Comparison of ENCODE assay signal across 8 cellular contexts in the genomic region with DNA sequence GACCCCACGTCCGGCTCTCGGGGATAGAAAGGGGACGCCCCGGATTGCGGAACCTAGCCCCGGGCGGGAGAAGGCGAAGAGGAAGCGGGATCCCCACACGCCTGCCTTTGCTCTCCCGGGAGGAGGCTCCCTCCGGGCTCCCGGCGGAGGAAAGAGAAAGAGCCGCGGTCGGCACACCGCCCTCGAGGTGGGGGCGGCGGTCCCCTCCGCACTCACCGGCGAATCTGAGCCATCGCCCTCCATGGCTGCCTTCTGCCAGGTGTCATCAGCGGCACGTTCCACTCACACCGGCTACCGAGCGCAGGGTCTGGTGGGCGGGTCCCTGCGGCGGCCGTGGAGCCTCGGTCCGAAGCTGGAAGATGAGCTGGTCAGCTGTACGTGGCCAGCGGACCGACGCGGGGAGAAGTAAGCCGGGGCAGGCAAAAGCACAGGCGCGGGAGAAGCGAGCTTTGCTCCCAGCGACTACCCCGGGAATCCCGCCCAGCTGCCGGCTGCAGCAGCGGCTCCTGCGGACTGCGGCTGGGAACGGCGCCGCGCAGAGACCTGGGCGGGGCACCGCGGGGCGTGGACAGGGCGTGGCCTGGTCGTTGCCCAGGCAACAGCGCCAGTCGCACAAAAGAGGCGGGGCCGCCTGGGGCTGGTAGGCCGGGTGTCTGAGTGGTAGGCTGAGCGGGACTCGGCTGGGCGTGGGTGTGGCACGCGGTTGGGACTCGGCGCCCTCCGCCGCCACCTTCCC. TPM values are rescaled to one million over a fixed set of nuclear protein-coding genes. Genes with fewer than 3 reads are reported as not detected.
A peak's percentile ranks its signal among the peaks of the same experiment; 100 is the strongest.
DNase-seq lines count a peak whose midpoint lies in the region; ATAC-seq and TF ChIP-seq lines count a peak whose summit lies in the region.

A gene with protein sequence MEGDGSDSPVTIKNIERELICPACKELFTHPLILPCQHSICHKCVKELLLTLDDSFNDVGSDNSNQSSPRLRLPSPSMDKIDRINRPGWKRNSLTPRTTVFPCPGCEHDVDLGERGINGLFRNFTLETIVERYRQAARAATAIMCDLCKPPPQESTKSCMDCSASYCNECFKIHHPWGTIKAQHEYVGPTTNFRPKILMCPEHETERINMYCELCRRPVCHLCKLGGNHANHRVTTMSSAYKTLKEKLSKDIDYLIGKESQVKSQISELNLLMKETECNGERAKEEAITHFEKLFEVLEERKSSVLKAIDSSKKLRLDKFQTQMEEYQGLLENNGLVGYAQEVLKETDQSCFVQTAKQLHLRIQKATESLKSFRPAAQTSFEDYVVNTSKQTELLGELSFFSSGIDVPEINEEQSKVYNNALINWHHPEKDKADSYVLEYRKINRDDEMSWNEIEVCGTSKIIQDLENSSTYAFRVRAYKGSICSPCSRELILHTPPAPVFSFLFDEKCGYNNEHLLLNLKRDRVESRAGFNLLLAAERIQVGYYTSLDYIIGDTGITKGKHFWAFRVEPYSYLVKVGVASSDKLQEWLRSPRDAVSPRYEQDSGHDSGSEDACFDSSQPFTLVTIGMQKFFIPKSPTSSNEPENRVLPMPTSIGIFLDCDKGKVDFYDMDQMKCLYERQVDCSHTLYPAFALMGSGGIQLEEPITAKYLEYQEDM (minus strand): TSS at position 517 of the 736 bp plus-strand sequence. CDS start 274 bp downstream, at position 243.

- H3K27me3 Mint-ChIP-seq in WTC11 (ENCODE audit: low read depth): peaks cover 53% of the 10 kb centered on the region

- peaks cover 43% of the 10 kb centered on the region for H3K36me3 Mint-ChIP-seq in WTC11

- peaks cover 37% of the 10 kb centered on the region for H3K9me3 Mint-ChIP-seq in WTC11

- H3K4me3 Mint-ChIP-seq in WTC11: peak within 1 kb of the TSS; percentile 85

- TF ChIP-seq CTCF in WTC11 (IDR thresholded peaks at IDR 0.05) (no peak), cardiac fibroblast (IDR thresholded peaks at IDR 0.05; ENCODE audit: low read depth, low read length) (no peak)

- H3K4me1 Mint-ChIP-seq in WTC11: peaks cover 14% of the 10 kb centered on the region

- DNase-seq in AG08395 (ENCODE audit: low spot score): peak; percentile 90
- peak; percentile 94 for DNase-seq in NCI-H2196 (lab: John Stamatoyannopoulos, UW; ENCODE audit: unreplicated experiment)
- DNase-seq in WTC11 (ENCODE audit: low spot score): peak; percentile 97
- DNase-seq in cardiac fibroblast (ENCODE audit: low read depth in 2 of 2): peak; percentile 89 to 92
- DNase-seq in islet precursor cell: peak; percentile 98
- DNase-seq in stimulated activated CD4-positive, alpha-beta T cell treated with anti-CD3 and anti-CD28 coated beads, Interleukin-12 subunit alpha, Interleukin-12 subunit beta, amount 100 ng/mL, for 24 hours (ENCODE audit: low read depth in 2 of 2): peak; percentile 86 to 91

- H3K4me3 ChIP-seq in cardiac fibroblast (replicated peaks in 1 of 2; ENCODE audit: low read depth in 2 of 2, low read length in 2 of 2): peak within 1 kb of the TSS; percentile 88 to 90

- 0 out of 2 replicates have a peak within 1 kb of the TSS, but pooled peaks have one; percentile 45 for H3K27ac Mint-ChIP-seq in WTC11

- ATAC-seq in GM18907 (IDR thresholded peaks at IDR 0.05; ENCODE audit: unreplicated experiment) (peak; percentile 99), HG03135 (IDR thresholded peaks at IDR 0.05; ENCODE audit: unreplicated experiment) (peak; percentile 99), WTC11 (peak; percentile 86)

- POLR2A ChIA-PET in WTC11 (lab: Charles Lee): interaction anchor here (0.5 to 3.2 kb wide), 7 partner anchors 10 to 200 kb away, joined by 3 to 27 read pairs (median 4); a partner anchor contains a TSS

- CTCF ChIA-PET in WTC11 (lab: Charles Lee): interaction anchor here (0.7 to 1.0 kb wide), 4 partner anchors 10 to 101 kb away, joined by 3 to 6 read pairs (median 4); no protein-coding TSS in a partner anchor

TF ChIP-seq in WTC11, 78 proteins besides CTCF, POLR2A, EP300 and RAD21 (continues in another document):
- no peak for TF ChIP-seq ZNF396 (CRISPR knock-in tag; IDR thresholded peaks at IDR 0.05; ENCODE audit: borderline replicate concordance)
- TF ChIP-seq NR2C2 (CRISPR knock-in tag; IDR thresholded peaks at IDR 0.05): no peak
- no peak; the same call in 1 of the 2 replicates for TF ChIP-seq NFE2L1 (CRISPR knock-in tag; IDR thresholded peaks at IDR 0.05)
- no peak for TF ChIP-seq GTF2I (CRISPR knock-in tag; conservative IDR thresholded peaks at IDR 0.05)
- no peak for TF ChIP-seq CREM (CRISPR knock-in tag; IDR thresholded peaks at IDR 0.05)
- TF ChIP-seq, protein P1, sequence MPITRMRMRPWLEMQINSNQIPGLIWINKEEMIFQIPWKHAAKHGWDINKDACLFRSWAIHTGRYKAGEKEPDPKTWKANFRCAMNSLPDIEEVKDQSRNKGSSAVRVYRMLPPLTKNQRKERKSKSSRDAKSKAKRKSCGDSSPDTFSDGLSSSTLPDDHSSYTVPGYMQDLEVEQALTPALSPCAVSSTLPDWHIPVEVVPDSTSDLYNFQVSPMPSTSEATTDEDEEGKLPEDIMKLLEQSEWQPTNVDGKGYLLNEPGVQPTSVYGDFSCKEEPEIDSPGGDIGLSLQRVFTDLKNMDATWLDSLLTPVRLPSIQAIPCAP (CRISPR knock-in tag; IDR thresholded peaks at IDR 0.05): no peak
- TF ChIP-seq, protein P2, sequence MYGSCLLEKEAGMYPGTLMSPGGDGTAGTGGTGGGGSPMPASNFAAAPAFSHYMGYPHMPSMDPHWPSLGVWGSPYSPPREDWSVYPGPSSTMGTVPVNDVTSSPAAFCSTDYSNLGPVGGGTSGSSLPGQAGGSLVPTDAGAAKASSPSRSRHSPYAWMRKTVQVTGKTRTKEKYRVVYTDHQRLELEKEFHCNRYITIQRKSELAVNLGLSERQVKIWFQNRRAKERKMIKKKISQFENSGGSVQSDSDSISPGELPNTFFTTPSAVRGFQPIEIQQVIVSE (CRISPR knock-in tag; IDR thresholded peaks at IDR 0.05; ENCODE audit: borderline replicate concordance): no peak
- TF ChIP-seq SMAD4 (CRISPR knock-in tag; IDR thresholded peaks at IDR 0.05): no peak
- TF ChIP-seq EMX1 (CRISPR knock-in tag; IDR thresholded peaks at IDR 0.05): no peak
- TF ChIP-seq ETV6 (CRISPR knock-in tag; IDR thresholded peaks at IDR 0.05): peak; percentile 75
- no peak; the same call in 1 of the 2 replicates for TF ChIP-seq JUN (CRISPR knock-in tag; IDR thresholded peaks at IDR 0.05)
- TF ChIP-seq, protein P3, sequence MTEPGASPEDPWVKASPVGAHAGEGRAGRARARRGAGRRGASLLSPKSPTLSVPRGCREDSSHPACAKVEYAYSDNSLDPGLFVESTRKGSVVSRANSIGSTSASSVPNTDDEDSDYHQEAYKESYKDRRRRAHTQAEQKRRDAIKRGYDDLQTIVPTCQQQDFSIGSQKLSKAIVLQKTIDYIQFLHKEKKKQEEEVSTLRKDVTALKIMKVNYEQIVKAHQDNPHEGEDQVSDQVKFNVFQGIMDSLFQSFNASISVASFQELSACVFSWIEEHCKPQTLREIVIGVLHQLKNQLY (CRISPR knock-in tag; IDR thresholded peaks at IDR 0.05): no peak
- TF ChIP-seq NFATC4 (CRISPR knock-in tag; IDR thresholded peaks at IDR 0.05): no peak
- TF ChIP-seq, protein P4, sequence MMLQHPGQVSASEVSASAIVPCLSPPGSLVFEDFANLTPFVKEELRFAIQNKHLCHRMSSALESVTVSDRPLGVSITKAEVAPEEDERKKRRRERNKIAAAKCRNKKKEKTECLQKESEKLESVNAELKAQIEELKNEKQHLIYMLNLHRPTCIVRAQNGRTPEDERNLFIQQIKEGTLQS (CRISPR knock-in tag; conservative IDR thresholded peaks at IDR 0.05): no peak
- TF ChIP-seq ZNF138 (CRISPR knock-in tag; conservative IDR thresholded peaks at IDR 0.05): peak; percentile 49; the same call in 1 of the 2 replicates
- TF ChIP-seq, protein P5, sequence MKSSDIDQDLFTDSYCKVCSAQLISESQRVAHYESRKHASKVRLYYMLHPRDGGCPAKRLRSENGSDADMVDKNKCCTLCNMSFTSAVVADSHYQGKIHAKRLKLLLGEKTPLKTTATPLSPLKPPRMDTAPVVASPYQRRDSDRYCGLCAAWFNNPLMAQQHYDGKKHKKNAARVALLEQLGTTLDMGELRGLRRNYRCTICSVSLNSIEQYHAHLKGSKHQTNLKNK (CRISPR knock-in tag; IDR thresholded peaks at IDR 0.05): no peak
- TF ChIP-seq, protein P6, sequence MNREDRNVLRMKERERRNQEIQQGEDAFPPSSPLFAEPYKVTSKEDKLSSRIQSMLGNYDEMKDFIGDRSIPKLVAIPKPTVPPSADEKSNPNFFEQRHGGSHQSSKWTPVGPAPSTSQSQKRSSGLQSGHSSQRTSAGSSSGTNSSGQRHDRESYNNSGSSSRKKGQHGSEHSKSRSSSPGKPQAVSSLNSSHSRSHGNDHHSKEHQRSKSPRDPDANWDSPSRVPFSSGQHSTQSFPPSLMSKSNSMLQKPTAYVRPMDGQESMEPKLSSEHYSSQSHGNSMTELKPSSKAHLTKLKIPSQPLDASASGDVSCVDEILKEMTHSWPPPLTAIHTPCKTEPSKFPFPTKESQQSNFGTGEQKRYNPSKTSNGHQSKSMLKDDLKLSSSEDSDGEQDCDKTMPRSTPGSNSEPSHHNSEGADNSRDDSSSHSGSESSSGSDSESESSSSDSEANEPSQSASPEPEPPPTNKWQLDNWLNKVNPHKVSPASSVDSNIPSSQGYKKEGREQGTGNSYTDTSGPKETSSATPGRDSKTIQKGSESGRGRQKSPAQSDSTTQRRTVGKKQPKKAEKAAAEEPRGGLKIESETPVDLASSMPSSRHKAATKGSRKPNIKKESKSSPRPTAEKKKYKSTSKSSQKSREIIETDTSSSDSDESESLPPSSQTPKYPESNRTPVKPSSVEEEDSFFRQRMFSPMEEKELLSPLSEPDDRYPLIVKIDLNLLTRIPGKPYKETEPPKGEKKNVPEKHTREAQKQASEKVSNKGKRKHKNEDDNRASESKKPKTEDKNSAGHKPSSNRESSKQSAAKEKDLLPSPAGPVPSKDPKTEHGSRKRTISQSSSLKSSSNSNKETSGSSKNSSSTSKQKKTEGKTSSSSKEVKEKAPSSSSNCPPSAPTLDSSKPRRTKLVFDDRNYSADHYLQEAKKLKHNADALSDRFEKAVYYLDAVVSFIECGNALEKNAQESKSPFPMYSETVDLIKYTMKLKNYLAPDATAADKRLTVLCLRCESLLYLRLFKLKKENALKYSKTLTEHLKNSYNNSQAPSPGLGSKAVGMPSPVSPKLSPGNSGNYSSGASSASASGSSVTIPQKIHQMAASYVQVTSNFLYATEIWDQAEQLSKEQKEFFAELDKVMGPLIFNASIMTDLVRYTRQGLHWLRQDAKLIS (CRISPR knock-in tag; IDR thresholded peaks at IDR 0.05; ENCODE audit: borderline replicate concordance): 0 out of 2 replicates have a peak, but pooled peaks have one; percentile 26
- TF ChIP-seq ZNF263 (CRISPR knock-in tag; IDR thresholded peaks at IDR 0.05; ENCODE audit: low read depth): no peak
- no peak for TF ChIP-seq CBFB (CRISPR knock-in tag; IDR thresholded peaks at IDR 0.05; ENCODE audit: low read depth)

RNA-seq across cellular contexts. Expression of the gene that starts here (rescaled TPM):
- 17.4 to 24.1 TPM (median 20.0 TPM) in 3 replicates for total RNA-seq in WTC11 (2021)

Comparison
In these comparisons a context has a peak if more than half of its experiments do, and no peak if none do; other contexts are left out.
1. Peak in every context shown above with its lines: DNase-seq, ATAC-seq and H3K4me3 ChIP-seq.